In the genomic region with DNA sequence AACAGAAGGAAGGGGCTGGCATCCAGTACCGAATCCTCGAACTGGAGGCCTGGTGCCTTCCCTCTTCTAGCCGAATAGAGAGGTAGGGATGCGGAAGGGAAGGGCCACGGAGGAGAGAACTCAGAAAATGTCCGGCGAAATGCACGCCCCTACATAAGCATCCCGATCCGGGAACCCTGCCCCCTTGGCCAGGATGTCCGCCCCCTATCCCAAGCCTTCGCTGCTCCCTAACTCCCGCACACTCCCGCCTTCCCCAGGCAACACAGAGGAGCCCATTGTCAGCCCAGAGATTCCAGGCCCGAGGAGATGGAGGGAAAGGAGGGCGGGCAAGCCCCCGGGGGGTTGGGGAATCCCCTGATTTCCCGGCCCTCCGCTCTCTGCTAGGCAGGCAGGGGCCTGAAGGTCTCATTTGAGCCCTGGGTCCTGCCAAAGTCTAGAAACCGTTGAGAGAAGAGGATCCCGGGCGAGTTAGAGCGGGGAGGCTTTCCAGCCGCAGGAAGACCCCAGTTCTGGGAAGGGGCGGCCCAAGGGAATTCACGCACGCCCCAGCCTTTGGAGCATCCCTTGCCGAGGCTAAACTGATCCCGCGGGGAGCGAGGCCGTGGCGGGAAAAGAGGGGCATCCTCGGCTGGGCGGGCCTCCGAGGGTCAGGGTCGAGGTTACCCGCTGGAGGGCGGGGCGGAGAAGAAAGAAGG, we compare ENCODE assay signal across 9 cellular contexts. TPM values are rescaled to one million over a fixed set of nuclear protein-coding genes. Genes with fewer than 3 reads are reported as not detected.
A peak's percentile ranks its signal among the peaks of the same experiment; 100 is the strongest.
DNase-seq lines count a peak whose midpoint lies in the region; ATAC-seq and TF ChIP-seq lines count a peak whose summit lies in the region.
"Had no signal": no experiment of that assay in that cellular context is flagged by ENCODE, and none has a peak within 500 bp of the region (broad histone marks: within the 10 kb centered on the region; RNA-seq: fewer than 3 reads in every experiment).

No MANE protein-coding gene starts in this region.

- POLR2A ChIA-PET in HCT116 (lab: Charles Lee), result interaction anchor here (1.5 kb wide), 1 partner anchor 30 kb away, joined by 3 read pairs; no protein-coding TSS in a partner anchor

- no peak for TF ChIP-seq RAD21 in HCT116 (IDR thresholded peaks at IDR 0.05; ENCODE audit: low read depth)

- peaks cover 7 to 28% of the 10 kb centered on the region in 2 experiments for H3K4me1 ChIP-seq in HCT116 (ENCODE audit: control insufficient read depth in 1 of 2, insufficient read depth in 2 of 2, low read length in 2 of 2)

- no peaks in the 10 kb centered on the region for H3K9me3 Mint-ChIP-seq in natural killer cell

- H3K36me3 ChIP-seq in HCT116 (ENCODE audit: control insufficient read depth in 1 of 2, insufficient read depth in 2 of 2, low read length in 2 of 2), result no peaks in the 10 kb centered on the region

- H3K79me2 ChIP-seq in HCT116 (ENCODE audit: insufficient read depth, low read length), result no peaks in the 10 kb centered on the region

- intact Hi-C loops in HCT116 (cut with micrococcal nuclease) (loop anchor here (2.0 kb wide), 1 partner anchor 67 kb away; no protein-coding TSS in a partner anchor), natural killer cell (cut with micrococcal nuclease) (loop anchor here (2.0 kb wide), 1 partner anchor 17 kb away; no protein-coding TSS in a partner anchor)

- peak overlapping the region; percentile 97 for H3K4me2 ChIP-seq in HCT116 (ENCODE audit: low read length)

- H3K27ac ChIP-seq in HCT116 (ENCODE audit: low read depth, low read length) (peak overlapping the region; percentile 14; the same call in 1 of the 2 replicates), VCaP (peak overlapping the region; percentile 42; the same call in 1 of the 2 replicates)

- H3K4me1 Mint-ChIP-seq in natural killer cell, result peaks cover 31 to 41% of the 10 kb centered on the region in 2 donors

- H3K27me3 Mint-ChIP-seq in natural killer cell (ENCODE audit: low read depth in 2 of 2), result peaks cover 72 to 81% of the 10 kb centered on the region in 2 donors

- H3K27me3 ChIP-seq in HCT116 (ENCODE audit: insufficient read depth, low read length), result 0 out of 2 replicates have a peak, but pooled peaks cover 4% of the 10 kb centered on the region

- peak overlapping the region; percentile 60 for H3K9ac ChIP-seq in HCT116 (ENCODE audit: low read length)

- no peak for TF ChIP-seq POLR2A in HCT116 (IDR thresholded peaks at IDR 0.05; ENCODE audit: borderline replicate concordance, extremely low read depth, insufficient read depth, insufficient read length)

- peak overlapping the region in 1 of 2 donors; percentile 88 for H3K27ac Mint-ChIP-seq in natural killer cell

- TF ChIP-seq CTCF in HCT116 (IDR thresholded peaks at IDR 0.05 in 2 of 3, conservative IDR thresholded peaks at IDR 0.05 in 1 of 3; ENCODE audit: borderline replicate concordance in 1 of 3, insufficient read depth in 1 of 3, low read depth in 2 of 3, low read length in 2 of 3) (no peak), VCaP (conservative IDR thresholded peaks at IDR 0.05) (no peak), fibroblast of mammary gland (conservative IDR thresholded peaks at IDR 0.05; ENCODE audit: control insufficient read depth, insufficient read depth, low read depth, low read length) (no peak), natural killer cell (IDR thresholded peaks at IDR 0.05) (no peak)

- H3K4me3 Mint-ChIP-seq in natural killer cell, result peak overlapping the region; percentile 88

- H3K9me3 ChIP-seq in HCT116 (ENCODE audit: control insufficient read depth in 1 of 2, insufficient read depth in 1 of 2, low read depth in 1 of 2, low read length in 2 of 2), result no peaks in the 10 kb centered on the region

- ATAC-seq in HCT116 (peak; percentile 12), natural killer cell (peak in 2 of 3 donors; percentile 16 to 29), HG03108 (IDR thresholded peaks at IDR 0.05; ENCODE audit: unreplicated experiment) (no peak), HG02973 (IDR thresholded peaks at IDR 0.05; ENCODE audit: unreplicated experiment) (no peak), HG03097 (IDR thresholded peaks at IDR 0.05; ENCODE audit: low FRiP score, unreplicated experiment) (no peak)

- CTCF ChIA-PET in HCT116 (lab: Charles Lee), result interaction anchor here (1.1 to 3.2 kb wide), 9 partner anchors 14 to 55 kb away, joined by 3 to 59 read pairs (median 10); a partner anchor contains a TSS

- H3K9me2 ChIP-seq in HCT116 (ENCODE audit: insufficient read depth), result no peaks in the 10 kb centered on the region

- peak overlapping the region; percentile 54 for H2AFZ ChIP-seq in HCT116 (ENCODE audit: low read depth, low read length, poor library complexity, severe bottlenecking)

- H3K4me3 ChIP-seq in HCT116 (replicated peaks in 1 of 2; ENCODE audit: low read depth in 1 of 2, low read length in 2 of 2) (peak overlapping the region; percentile 61 to 74), fibroblast of mammary gland (ENCODE audit: control insufficient read depth, low read depth, low read length) (peak overlapping the region; percentile 56)

- RAD21 ChIA-PET in HCT116 (lab: Charles Lee; ENCODE audit: low non-redundant PET in 1 of 2, low total read pairs in 2 of 2, uncharacterized antibody in 2 of 2, unreplicated experiment in 2 of 2), result interaction anchor here (1.5 to 1.8 kb wide), 3 partner anchors 35 to 55 kb away, joined by 3 to 6 read pairs (median 5); no protein-coding TSS in a partner anchor

- BruUV-seq in HCT116 (replicated peaks; lab: Mats Ljungman, UMichigan), result no TSS peak

- H3K36me3 Mint-ChIP-seq in natural killer cell, result no peaks in the 10 kb centered on the region

- DNase-seq in AG08396 (ENCODE audit: low spot score), result peak; percentile 45
- no peak for DNase-seq in HCT116 (ENCODE audit: low read depth, low spot score)
- DNase-seq in fibroblast of mammary gland (ENCODE audit: low read depth), result no peak
- no peak for DNase-seq in natural killer cell

- H4K20me1 ChIP-seq in HCT116 (ENCODE audit: insufficient read depth), result no peaks in the 10 kb centered on the region

TF ChIP-seq in HCT116, 20 proteins besides CTCF, POLR2A, EP300 and RAD21:
- TF ChIP-seq FOSL1 (IDR thresholded peaks at IDR 0.05; ENCODE audit: low read depth), result no peak
- TF ChIP-seq EGR1 (IDR thresholded peaks at IDR 0.05; ENCODE audit: low read depth), result no peak
- no peak for TF ChIP-seq CEBPB (IDR thresholded peaks at IDR 0.05; ENCODE audit: low read depth)

RNA-seq across cellular contexts. Expression of a gene that starts 0.6 kb away (rescaled TPM):
- total RNA-seq in HCT116 (2021; ENCODE audit: unreplicated experiment), result 6.3 TPM
- polyA plus RNA-seq in HCT116 (2012), result 4.3 and 4.7 TPM in 2 replicates
- 1 to 10 TPM; 4.4 to 6.9 (median 6.0) TPM for total RNA-seq in natural killer cell

RNA-seq across cellular contexts. Expression of a gene that starts 11.9 kb away (rescaled TPM):
- not detected for total RNA-seq in HCT116 (2021; ENCODE audit: unreplicated experiment)
- polyA plus RNA-seq in HCT116 (2012), result not detected in 2 replicates
- not detected for total RNA-seq in natural killer cell
- total RNA-seq: pulmonary artery endothelial cell had no signal

RNA-seq across cellular contexts. Expression of a gene that starts 27.4 kb away (rescaled TPM):
- total RNA-seq in HCT116 (2021; ENCODE audit: unreplicated experiment) (not detected), natural killer cell (not detected)
- 0.04 TPM in 1 of 2 replicates, not detected in the other for polyA plus RNA-seq in HCT116 (2012)
- total RNA-seq: pulmonary artery endothelial cell had no signal

RNA-seq across cellular contexts. Expression of a gene that starts 28.9 kb away (rescaled TPM):
- total RNA-seq in HCT116 (2021; ENCODE audit: unreplicated experiment) (16.6 TPM), natural killer cell (1 to 10 TPM; 5.6 to 8.4 (median 7.7) TPM)
- 10.6 and 13.3 TPM in 2 replicates for polyA plus RNA-seq in HCT116 (2012)

RNA-seq across cellular contexts. Expression of a gene that starts 31.3 kb away (rescaled TPM):
- total RNA-seq in HCT116 (2021; ENCODE audit: unreplicated experiment), result 0.59 TPM
- 0.29 and 0.52 TPM in 2 replicates for polyA plus RNA-seq in HCT116 (2012)
- under 1 TPM in 1 of 3 donors, not detected in 2; 0.40 TPM for total RNA-seq in natural killer cell
- total RNA-seq: pulmonary artery endothelial cell had no signal

Comparison
In these comparisons a context has a peak if more than half of its experiments do, and no peak if none do; other contexts are left out.
1. ATAC-seq: peak in HCT116 (single experiment) and natural killer cell (2 of 3); none in HG03108 (single experiment), HG02973 (single experiment) and HG03097 (single experiment).